Comparison of ENCODE assay signal across 8 cellular contexts in the genomic region with DNA sequence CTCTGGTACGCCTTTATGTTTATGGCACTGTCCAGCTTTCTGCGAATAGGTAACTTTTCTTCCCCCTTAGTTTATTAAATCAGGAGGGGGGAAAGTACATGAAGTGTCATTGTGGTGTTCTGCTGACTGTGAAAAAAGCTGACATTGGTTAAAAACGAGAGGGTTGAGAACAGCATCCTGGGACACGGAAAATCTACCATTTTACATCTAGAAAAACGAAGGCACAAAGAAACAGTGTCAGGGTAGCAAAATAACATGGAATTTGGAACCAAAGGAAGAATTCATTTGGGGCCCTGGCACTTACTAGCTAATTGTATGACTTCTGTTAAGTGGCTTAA. TPM values are rescaled to one million over a fixed set of nuclear protein-coding genes. Genes with fewer than 3 reads are reported as not detected.
A peak's percentile ranks its signal among the peaks of the same experiment; 100 is the strongest.
DNase-seq lines count a peak whose midpoint lies in the region; ATAC-seq, FAIRE-seq and TF ChIP-seq lines count a peak whose summit lies in the region.

No MANE protein-coding gene starts in this region.

- no peak for FAIRE-seq in H54 (lab: Jason Lieb, UNC)

- no peaks in the 10 kb centered on the region for H3K36me3 ChIP-seq in liver (ENCODE audit: control insufficient read depth in 4 of 4, insufficient read depth in 3 of 4, low read depth in 1 of 4, low read length in 3 of 4)
- H3K36me3 ChIP-seq in testis (ENCODE audit: low read depth, missing control alignments), result no peaks in the 10 kb centered on the region

- peaks cover 16% of the 10 kb centered on the region for H3K4me1 Mint-ChIP-seq in activated CD8-positive, alpha-beta memory T cell treated with anti-CD3 and anti-CD28 coated beads, Interleukin-2, amount 10 ng/mL, durations not matched to agents 7 days and 5 days
- peaks cover 5% of the 10 kb centered on the region for H3K4me1 Mint-ChIP-seq in activated naive CD8-positive, alpha-beta T cell treated with anti-CD3 and anti-CD28 coated beads, Interleukin-2, amount 10 ng/mL, durations not matched to agents 7 days and 5 days

- H3K4me1 ChIP-seq in liver (ENCODE audit: control insufficient read depth in 4 of 4, insufficient read depth in 4 of 4, low read length in 3 of 4), result peaks cover 1 to 13% (median 9%) of the 10 kb centered on the region in 4 donors
- no peaks in the 10 kb centered on the region for H3K4me1 ChIP-seq in testis

- no peak overlapping the region for H3K9ac ChIP-seq in liver (ENCODE audit: low read depth in 1 of 2, low read length in 2 of 2)

- TF ChIP-seq RAD21 in liver (IDR thresholded peaks at IDR 0.05), result no peak

- no peak for ATAC-seq in activated CD8-positive, alpha-beta memory T cell treated with anti-CD3 and anti-CD28 coated beads, Interleukin-2, amount 10 ng/mL, durations not matched to agents 7 days and 5 days
- no peak for ATAC-seq in activated naive CD8-positive, alpha-beta T cell treated with anti-CD3 and anti-CD28 coated beads, Interleukin-2, amount 10 ng/mL, durations not matched to agents 7 days and 5 days (ENCODE audit: low read depth)

- H3K4me3 ChIP-seq in liver (ENCODE audit: low read depth in 1 of 3, low read length in 3 of 3), result peak overlapping the region in 2 of 3 donors; percentile 52 to 75
- H3K4me3 ChIP-seq in testis, result peak overlapping the region; percentile 26 to 73

- 59% methylated on average over 5 of the region's 5 CpGs for WGBS in liver
- WGBS in testis, 2 donors, result 24 to 25% methylated on average over 5 of the region's 5 CpGs

- no peak for DNase-seq in activated CD8-positive, alpha-beta memory T cell treated with anti-CD3 and anti-CD28 coated beads, Interleukin-2, amount 10 ng/mL, durations not matched to agents 7 days and 5 days
- no peak for DNase-seq in activated CD8-positive, alpha-beta memory T cell treated with anti-CD3 and anti-CD28 coated beads for 24 hours
- DNase-seq in activated naive CD8-positive, alpha-beta T cell treated with anti-CD3 and anti-CD28 coated beads, Interleukin-2, amount 10 ng/mL, durations not matched to agents 7 days and 5 days, result no peak
- DNase-seq in testis (no peak), NCI-H146 (lab: John Stamatoyannopoulos, UW) (no peak), H54 (ENCODE audit: insufficient read length, low spot score) (no peak), CD1c-positive myeloid dendritic cell (ENCODE audit: extremely low spot score) (no peak)

- H3K27me3 ChIP-seq in liver (ENCODE audit: control insufficient read depth in 4 of 4, insufficient read depth in 4 of 4, low read length in 3 of 4) (no peaks in the 10 kb centered on the region), testis (no peaks in the 10 kb centered on the region)

- CTCF ChIA-PET in activated CD8-positive, alpha-beta memory T cell treated with anti-CD3 and anti-CD28 coated beads, Interleukin-2, amount 10 ng/mL, durations not matched to agents 7 days and 5 days (lab: Charles Lee), result no interaction called here

- peak overlapping the region; percentile 79 for H3K4me3 Mint-ChIP-seq in activated CD8-positive, alpha-beta memory T cell treated with anti-CD3 and anti-CD28 coated beads, Interleukin-2, amount 10 ng/mL, durations not matched to agents 7 days and 5 days
- H3K4me3 Mint-ChIP-seq in activated naive CD8-positive, alpha-beta T cell treated with anti-CD3 and anti-CD28 coated beads, Interleukin-2, amount 10 ng/mL, durations not matched to agents 7 days and 5 days, result peak overlapping the region; percentile 88

- H3K9me3 ChIP-seq in liver (ENCODE audit: control insufficient read depth in 4 of 4, low read length in 3 of 4), result no peaks in the 10 kb centered on the region
- H3K9me3 ChIP-seq in testis, result no peaks in the 10 kb centered on the region

- peaks cover 22% of the 10 kb centered on the region for H3K27me3 Mint-ChIP-seq in activated CD8-positive, alpha-beta memory T cell treated with anti-CD3 and anti-CD28 coated beads, Interleukin-2, amount 10 ng/mL, durations not matched to agents 7 days and 5 days
- H3K27me3 Mint-ChIP-seq in activated naive CD8-positive, alpha-beta T cell treated with anti-CD3 and anti-CD28 coated beads, Interleukin-2, amount 10 ng/mL, durations not matched to agents 7 days and 5 days, result peaks cover 7% of the 10 kb centered on the region

- TF ChIP-seq POLR2A in testis (IDR thresholded peaks at IDR 0.05) (no peak), H54 (IDR thresholded peaks at IDR 0.05; ENCODE audit: low read depth, low read length) (no peak)

- POLR2A ChIA-PET in activated naive CD8-positive, alpha-beta T cell treated with anti-CD3 and anti-CD28 coated beads, Interleukin-2, amount 10 ng/mL, durations not matched to agents 7 days and 5 days (lab: Charles Lee), result interaction anchor here (1.0 kb wide), 1 partner anchor 9 kb away, joined by 4 read pairs; no protein-coding TSS in a partner anchor

- intact Hi-C loops in testis (cut with DNase I; ENCODE audit: low total_unique reads), result no loop called here

- H3K9me3 Mint-ChIP-seq in activated CD8-positive, alpha-beta memory T cell treated with anti-CD3 and anti-CD28 coated beads, Interleukin-2, amount 10 ng/mL, durations not matched to agents 7 days and 5 days (ENCODE audit: low read depth), result no peaks in the 10 kb centered on the region
- H3K9me3 Mint-ChIP-seq in activated naive CD8-positive, alpha-beta T cell treated with anti-CD3 and anti-CD28 coated beads, Interleukin-2, amount 10 ng/mL, durations not matched to agents 7 days and 5 days, result no peaks in the 10 kb centered on the region

- H3K27ac ChIP-seq in liver (ENCODE audit: low read depth in 1 of 2, low read length in 2 of 2) (no peak overlapping the region), testis (peak overlapping the region in 1 of 2 donors; percentile 24)

- H3K36me3 Mint-ChIP-seq in activated CD8-positive, alpha-beta memory T cell treated with anti-CD3 and anti-CD28 coated beads, Interleukin-2, amount 10 ng/mL, durations not matched to agents 7 days and 5 days, result no peaks in the 10 kb centered on the region
- no peaks in the 10 kb centered on the region for H3K36me3 Mint-ChIP-seq in activated naive CD8-positive, alpha-beta T cell treated with anti-CD3 and anti-CD28 coated beads, Interleukin-2, amount 10 ng/mL, durations not matched to agents 7 days and 5 days

- TF ChIP-seq CTCF in liver (IDR thresholded peaks at IDR 0.05; ENCODE audit: low read depth, low read length, missing input control) (no peak), testis (IDR thresholded peaks at IDR 0.05) (no peak)

- no peak overlapping the region for H3K27ac Mint-ChIP-seq in activated CD8-positive, alpha-beta memory T cell treated with anti-CD3 and anti-CD28 coated beads, Interleukin-2, amount 10 ng/mL, durations not matched to agents 7 days and 5 days
- no peak overlapping the region for H3K27ac Mint-ChIP-seq in activated naive CD8-positive, alpha-beta T cell treated with anti-CD3 and anti-CD28 coated beads, Interleukin-2, amount 10 ng/mL, durations not matched to agents 7 days and 5 days

TF ChIP-seq in liver, 16 proteins besides CTCF, POLR2A, EP300 and RAD21:
- no peak for TF ChIP-seq YY1 (IDR thresholded peaks at IDR 0.05)
- no peak for TF ChIP-seq HNF4G (IDR thresholded peaks at IDR 0.05)
- TF ChIP-seq EGR1 (IDR thresholded peaks at IDR 0.05; ENCODE audit: low read depth in 2 of 2), result no peak
- no peak for TF ChIP-seq GABPA (IDR thresholded peaks at IDR 0.05 in 1 of 2, conservative IDR thresholded peaks at IDR 0.05 in 1 of 2)
- no peak for TF ChIP-seq HNF4A (conservative IDR thresholded peaks at IDR 0.05)
- TF ChIP-seq, protein P1, sequence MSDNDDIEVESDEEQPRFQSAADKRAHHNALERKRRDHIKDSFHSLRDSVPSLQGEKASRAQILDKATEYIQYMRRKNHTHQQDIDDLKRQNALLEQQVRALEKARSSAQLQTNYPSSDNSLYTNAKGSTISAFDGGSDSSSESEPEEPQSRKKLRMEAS (IDR thresholded peaks at IDR 0.05), result no peak
- TF ChIP-seq NR2F2 (IDR thresholded peaks at IDR 0.05), result no peak
- no peak for TF ChIP-seq FOXA1 (IDR thresholded peaks at IDR 0.05)
- TF ChIP-seq JUND (IDR thresholded peaks at IDR 0.05), result no peak
- no peak for TF ChIP-seq RXRA (IDR thresholded peaks at IDR 0.05)
- TF ChIP-seq FOXA2 (IDR thresholded peaks at IDR 0.05), result no peak
- no peak for TF ChIP-seq SP1 (IDR thresholded peaks at IDR 0.05)
- TF ChIP-seq, protein P2, sequence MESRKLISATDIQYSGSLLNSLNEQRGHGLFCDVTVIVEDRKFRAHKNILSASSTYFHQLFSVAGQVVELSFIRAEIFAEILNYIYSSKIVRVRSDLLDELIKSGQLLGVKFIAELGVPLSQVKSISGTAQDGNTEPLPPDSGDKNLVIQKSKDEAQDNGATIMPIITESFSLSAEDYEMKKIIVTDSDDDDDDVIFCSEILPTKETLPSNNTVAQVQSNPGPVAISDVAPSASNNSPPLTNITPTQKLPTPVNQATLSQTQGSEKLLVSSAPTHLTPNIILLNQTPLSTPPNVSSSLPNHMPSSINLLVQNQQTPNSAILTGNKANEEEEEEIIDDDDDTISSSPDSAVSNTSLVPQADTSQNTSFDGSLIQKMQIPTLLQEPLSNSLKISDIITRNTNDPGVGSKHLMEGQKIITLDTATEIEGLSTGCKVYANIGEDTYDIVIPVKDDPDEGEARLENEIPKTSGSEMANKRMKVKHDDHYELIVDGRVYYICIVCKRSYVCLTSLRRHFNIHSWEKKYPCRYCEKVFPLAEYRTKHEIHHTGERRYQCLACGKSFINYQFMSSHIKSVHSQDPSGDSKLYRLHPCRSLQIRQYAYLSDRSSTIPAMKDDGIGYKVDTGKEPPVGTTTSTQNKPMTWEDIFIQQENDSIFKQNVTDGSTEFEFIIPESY (IDR thresholded peaks at IDR 0.05), result no peak
TF ChIP-seq in liver: peak in this region for 0.

RNA-seq across cellular contexts. Expression of gene AMOT, which starts 1.2 kb away (rescaled TPM):
- under 1 TPM; 0.28 to 0.38 TPM for total RNA-seq in activated CD8-positive, alpha-beta memory T cell treated with anti-CD3 and anti-CD28 coated beads, Interleukin-2, amount 10 ng/mL, durations not matched to agents 7 days and 5 days
- total RNA-seq in activated naive CD8-positive, alpha-beta T cell treated with anti-CD3 and anti-CD28 coated beads, Interleukin-2, amount 10 ng/mL, durations not matched to agents 7 days and 5 days, result 1 to 10 TPM; 1.1 to 1.8 TPM
- 1 to 10 TPM; 1.5 to 2.6 TPM for total RNA-seq in liver
- 1 to 10 TPM; 1.1 to 2.2 TPM for polyA plus RNA-seq in liver
- total RNA-seq in testis, result 10 to 100 TPM; 14.9 to 22.5 TPM
- 11.7 TPM for polyA plus RNA-seq in testis (ENCODE audit: insufficient read depth, low read depth, low replicate concordance)

Comparison
In these comparisons a context has a peak if more than half of its experiments do, and no peak if none do; other contexts are left out.
1. RNA of gene AMOT, which starts 1.2 kb away (total RNA-seq): 14.9 to 22.5 TPM in testis; 1.5 to 2.6 TPM in liver, 1.1 to 1.8 TPM in activated naive CD8-positive, alpha-beta T cell treated with anti-CD3 and anti-CD28 coated beads, Interleukin-2, amount 10 ng/mL, durations not matched to agents 7 days and 5 days and 0.28 to 0.38 TPM in activated CD8-positive, alpha-beta memory T cell treated with anti-CD3 and anti-CD28 coated beads, Interleukin-2, amount 10 ng/mL, durations not matched to agents 7 days and 5 days; every median in the first group is over 4 times any median in the second.